Comparison of ENCODE assay signal across 29 cellular contexts in the genomic region with DNA sequence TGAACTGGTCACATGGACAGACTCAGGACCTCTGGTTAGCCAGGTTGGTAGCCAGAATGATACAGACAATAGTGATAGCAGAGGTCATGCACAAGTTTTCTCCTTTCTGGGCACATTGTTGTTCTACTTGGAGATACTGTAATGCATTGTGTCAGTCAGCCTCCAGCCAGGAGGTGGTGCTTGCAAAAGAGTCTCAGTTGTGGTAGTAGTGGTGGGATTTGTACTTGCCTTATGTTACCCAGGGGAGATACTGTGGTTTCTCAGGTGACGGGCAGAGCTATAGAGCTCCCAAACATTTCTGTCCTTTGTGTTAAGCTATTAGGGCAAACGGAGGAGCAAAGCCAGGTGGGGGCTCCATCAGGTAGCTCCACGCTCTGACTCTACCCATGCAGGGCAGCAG.
"Had no signal": no experiment of that assay in that cellular context is flagged by ENCODE, and none has a peak within 500 bp of the region (broad histone marks: within the 10 kb centered on the region; RNA-seq: fewer than 3 reads in every experiment).

No MANE protein-coding gene starts in this region.

- H3K27ac ChIP-seq: ascending aorta, cardiac muscle cell, colonic mucosa, VCaP had no signal

- H3K4me1 ChIP-seq: ascending aorta, colonic mucosa had no signal

- DNase-seq: activated B cell treated with CpG ODN at 0.5 μM for 24 hours; activated CD4-positive, alpha-beta memory T cell treated with anti-CD3 and anti-CD28 coated beads for 36 hours; activated CD4-positive, alpha-beta T cell treated with anti-CD3 and anti-CD28 coated beads for 4 hours; activated CD4-positive, alpha-beta T cell treated with anti-CD3 and anti-CD28 coated beads, Interleukin-2, amount 10 ng/mL, durations not matched to agents 24 days and 14 days; activated CD4-positive, alpha-beta T cell treated with anti-CD3 and anti-CD28 coated beads, Interleukin-2, amount 50 U/mL, for 1 hour; activated CD4-positive, alpha-beta T cell treated with anti-CD3 and anti-CD28 coated beads, Interleukin-2, amount 50 U/mL, for 4 hours; activated CD4-positive, CD25-positive, alpha-beta regulatory T cell treated with anti-CD3 and anti-CD28 coated beads, Interleukin-2, amount 50 U/mL, for 72 hours; activated CD8-positive, alpha-beta memory T cell treated with anti-CD3 and anti-CD28 coated beads for 24 hours; activated CD8-positive, alpha-beta memory T cell treated with anti-CD3 and anti-CD28 coated beads, Interleukin-2, amount 10 ng/mL, durations not matched to agents 7 days and 5 days; activated CD8-positive, alpha-beta memory T cell treated with anti-CD3 and anti-CD28 coated beads, Interleukin-2, amount 50 U/mL, for 48 hours; activated CD8-positive, alpha-beta T cell treated with anti-CD3 and anti-CD28 coated beads, Interleukin-2, amount 10 ng/mL, durations not matched to agents 7 days and 5 days; activated effector memory CD4-positive, alpha-beta T cell treated with Interleukin-2 at 50 U/mL for 16 hours; activated gamma-delta T cell; activated naive CD4-positive, alpha-beta T cell treated with anti-CD3 and anti-CD28 coated beads, Interleukin-2, amount 10 ng/mL, durations not matched to agents 7 days and 5 days; activated naive CD4-positive, alpha-beta T cell treated with Interleukin-2 at 50 U/mL for 16 hours; activated naive CD8-positive, alpha-beta T cell treated with anti-CD3 and anti-CD28 coated beads, Interleukin-2, amount 10 ng/mL, durations not matched to agents 7 days and 5 days; activated naive CD8-positive, alpha-beta T cell treated with anti-CD3 and anti-CD28 coated beads, Interleukin-2, amount 50 U/mL, for 24 hours; activated T-cell treated with anti-CD3 and anti-CD28 coated beads, Interleukin-2, amount 50 U/mL, for 24 hours; activated T-cell treated with anti-CD3 and anti-CD28 coated beads, Interleukin-2, amount 50 U/mL, for 48 hours; amygdala; anterior cingulate cortex; caudate nucleus; cerebellar nuclear complex; colonic mucosa; T-helper 2 cell; T-helper 9 cell had no signal

- H3K27me3 ChIP-seq: ascending aorta, cardiac muscle cell, colonic mucosa had no signal

- H3K9me3 ChIP-seq: ascending aorta, colonic mucosa had no signal

- H3K36me3 ChIP-seq: ascending aorta, cardiac muscle cell, colonic mucosa had no signal

- H3K4me3 ChIP-seq: ascending aorta, cardiac muscle cell, colonic mucosa had no signal

- ATAC-seq: activated CD8-positive, alpha-beta memory T cell treated with anti-CD3 and anti-CD28 coated beads, Interleukin-2, amount 10 ng/mL, durations not matched to agents 7 days and 5 days; activated CD8-positive, alpha-beta T cell treated with anti-CD3 and anti-CD28 coated beads, Interleukin-2, amount 10 ng/mL, durations not matched to agents 7 days and 5 days; activated naive CD8-positive, alpha-beta T cell treated with anti-CD3 and anti-CD28 coated beads, Interleukin-2, amount 50 U/mL, for 24 hours had no signal
